Comparison of ENCODE assay signal across 15 cellular contexts in the genomic region with DNA sequence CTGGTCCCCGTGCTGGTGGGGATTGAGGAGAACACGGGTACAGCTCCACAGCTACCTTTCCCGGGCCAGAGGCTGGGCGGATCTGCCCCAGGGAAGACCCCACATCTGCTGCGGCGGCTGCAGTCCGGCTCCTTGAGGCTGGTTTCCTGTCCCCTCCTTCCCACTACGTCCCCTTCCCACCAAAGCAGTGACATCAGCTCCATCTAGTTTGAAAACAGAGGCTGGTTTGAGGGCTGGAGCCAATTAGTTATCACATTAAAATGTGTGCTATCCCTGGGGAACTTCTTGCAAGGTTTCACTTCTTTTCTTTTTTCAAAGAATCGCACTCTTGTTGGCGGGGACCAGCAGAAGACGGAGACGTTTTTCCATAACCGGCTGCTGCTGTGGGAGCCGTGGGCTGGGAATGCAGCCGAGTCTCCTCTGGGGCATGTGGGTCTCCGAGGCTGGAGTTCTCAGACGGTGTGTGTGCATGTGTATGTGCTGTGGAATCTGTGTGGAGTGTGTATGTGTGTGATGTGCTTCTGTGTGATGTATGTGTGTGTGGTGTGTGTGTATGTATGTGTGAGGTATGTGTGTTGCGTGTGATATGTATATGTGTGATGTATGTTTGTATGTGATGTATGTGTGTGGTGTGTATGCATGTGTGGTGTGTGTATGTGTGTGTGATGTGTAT. TPM values are rescaled to one million over a fixed set of nuclear protein-coding genes. Genes with fewer than 3 reads are reported as not detected.
DNase-seq lines count a peak whose midpoint lies in the region; ATAC-seq, FAIRE-seq and TF ChIP-seq lines count a peak whose summit lies in the region.
"Had no signal": no experiment of that assay in that cellular context is flagged by ENCODE, and none has a peak within 500 bp of the region (broad histone marks: within the 10 kb centered on the region; RNA-seq: fewer than 3 reads in every experiment).

No MANE protein-coding gene starts in this region.

- no TSS peak for BruUV-seq in HepG2 (replicated peaks; lab: Mats Ljungman, UMichigan)

- H3K4me3 ChIP-seq in HepG2 (replicated peaks in 1 of 3; ENCODE audit: insufficient read depth in 1 of 3, low read depth in 2 of 3, low read length in 3 of 3) (no peak overlapping the region), right lobe of liver (no peak overlapping the region), SK-N-SH (ENCODE audit: low read depth in 2 of 2, low read length in 1 of 2) (peak overlapping the region in 1 of 2 experiments; percentile 43; a peak in 1 of 4 replicates), fibroblast of the aortic adventitia (ENCODE audit: low read depth, low read length) (no peak overlapping the region)
- H3K4me3 ChIP-seq: prostate gland, thyroid gland had no signal

- TF ChIP-seq POLR2A in HepG2 (IDR thresholded peaks at IDR 0.05; ENCODE audit: insufficient read depth in 1 of 2, low read depth in 2 of 2, low read length in 2 of 2) (no peak), right lobe of liver (IDR thresholded peaks at IDR 0.05) (no peak)

- no peak overlapping the region for H3K4me2 ChIP-seq in HepG2 (ENCODE audit: low read depth, low read length)
- H3K4me2 ChIP-seq in SK-N-SH, result peak overlapping the region; percentile 47

- no peak overlapping the region for H2AFZ ChIP-seq in HepG2 (ENCODE audit: low read length)
- H2AFZ ChIP-seq in SK-N-SH (ENCODE audit: low read depth), result 0 out of 2 replicates have a peak overlapping the region, but pooled peaks have one; percentile 35

- H3K9me3 ChIP-seq in HepG2 (ENCODE audit: low read length) (0 out of 2 replicates have a peak, but pooled peaks cover 6% of the 10 kb centered on the region), right lobe of liver (no peaks in the 10 kb centered on the region), SK-N-SH (no peaks in the 10 kb centered on the region)
- H3K9me3 ChIP-seq: prostate gland, thyroid gland had no signal

- in situ Hi-C loops in HepG2 (cut with HindIII; ENCODE audit: extremely low pct_ligation_motif_present, low pct_unique_long_range_greater_than_20kb), result no loop called here

- no peaks in the 10 kb centered on the region for H4K20me1 ChIP-seq in HepG2 (ENCODE audit: insufficient read depth, low read length)
- no peaks in the 10 kb centered on the region for H4K20me1 ChIP-seq in SK-N-SH (ENCODE audit: insufficient read depth)

- H3K79me2 ChIP-seq in HepG2 (ENCODE audit: insufficient read depth, low read length) (no peaks in the 10 kb centered on the region), SK-N-SH (ENCODE audit: insufficient read depth) (no peaks in the 10 kb centered on the region)

- H3F3A ChIP-seq in SK-N-SH (replicated peaks; ENCODE audit: insufficient read depth), result peaks cover 9% of the 10 kb centered on the region

- POLR2A ChIA-PET in HepG2 (lab: Yijun Ruan, JAX), result no interaction called here
- POLR2A ChIA-PET in SK-N-SH (lab: Yijun Ruan, JAX), result no interaction called here

- CTCF ChIA-PET in HepG2 (lab: Yijun Ruan, JAX; ENCODE audit: low intra/inter-chr PET ratio, low total read pairs), result no interaction called here
- CTCF ChIA-PET in SK-N-SH (lab: Yijun Ruan, JAX), result interaction anchor here (0.6 to 0.7 kb wide), 3 partner anchors 15 to 38 kb away, joined by 3 read pairs; no protein-coding TSS in a partner anchor

- no peaks in the 10 kb centered on the region for H3K9me2 ChIP-seq in SK-N-SH

- H3K27me3 ChIP-seq in HepG2 (ENCODE audit: control insufficient read depth in 1 of 2, insufficient read depth in 2 of 2, low read length in 2 of 2) (peaks cover 2% of the 10 kb centered on the region in 2 experiments; a peak in 3 of 5 replicates), right lobe of liver (no peaks in the 10 kb centered on the region), SK-N-SH (ENCODE audit: insufficient read depth) (no peaks in the 10 kb centered on the region)
- H3K27me3 ChIP-seq: thyroid gland had no signal

- H3K4me1 ChIP-seq in HepG2 (ENCODE audit: insufficient read depth, low read length) (no peaks in the 10 kb centered on the region), right lobe of liver (no peaks in the 10 kb centered on the region), SK-N-SH (ENCODE audit: control insufficient read depth in 1 of 2, insufficient read depth in 2 of 2, low read depth in 1 of 2, low read length in 1 of 2) (peaks cover 13 to 16% of the 10 kb centered on the region in 2 experiments; a peak in 3 of 4 replicates)
- H3K4me1 ChIP-seq: prostate gland, thyroid gland had no signal

- DNase-seq in HepG2 (ENCODE audit: low spot score), result no peak
- no peak for DNase-seq in right lobe of liver
- DNase-seq in SK-N-SH, result peak; percentile 84
- DNase-seq in fibroblast of the aortic adventitia (ENCODE audit: low read depth), result peak; percentile 35
- DNase-seq in caudate nucleus (lab: John Stamatoyannopoulos, UW), result no peak
- no peak for DNase-seq in NCI-H2029 (lab: John Stamatoyannopoulos, UW)
- DNase-seq in HT-29 (ENCODE audit: low spot score), result no peak
- DNase-seq: activated CD4-positive, alpha-beta memory T cell treated with anti-CD3 and anti-CD28 coated beads, Interleukin-2, amount 10 ng/mL, durations not matched to agents 7 days and 5 days; naive thymus-derived CD4-positive, alpha-beta T cell; NCI-H1105; NCI-H446; OCI-M1; thyroid gland had no signal

- 65% methylated on average over 14 of the region's 18 CpGs for WGBS in HepG2 (ENCODE audit: low lambda C conversion rate)
- WGBS in right lobe of liver (ENCODE audit: insufficient coverage, low coverage, low lambda C conversion rate, missing lambda C conversion rate), result 60% methylated on average over 12 of the region's 18 CpGs
- WGBS in SK-N-SH (ENCODE audit: low lambda C conversion rate), result 21% methylated on average over 14 of the region's 18 CpGs

- H3K36me3 ChIP-seq in HepG2 (replicated peaks in 1 of 2; ENCODE audit: control insufficient read depth in 1 of 2, insufficient read depth in 2 of 2, low read length in 2 of 2) (no peaks in the 10 kb centered on the region), right lobe of liver (no peaks in the 10 kb centered on the region), SK-N-SH (replicated peaks in 1 of 2; ENCODE audit: control insufficient read depth in 1 of 2, insufficient read depth in 2 of 2, low read length in 1 of 2) (no peaks in the 10 kb centered on the region)
- H3K36me3 ChIP-seq: prostate gland, thyroid gland had no signal

- no peak overlapping the region for H3K9ac ChIP-seq in HepG2 (ENCODE audit: insufficient read depth, low read depth, low read length)
- no peak overlapping the region for H3K9ac ChIP-seq in SK-N-SH

- TF ChIP-seq RAD21 in HepG2 (CRISPR knock-in tag; IDR thresholded peaks at IDR 0.05), result no peak
- no peak for TF ChIP-seq RAD21 in SK-N-SH (IDR thresholded peaks at IDR 0.05; ENCODE audit: low read length)

- intact Hi-C loops in HepG2 (cut with micrococcal nuclease; ENCODE audit: unreplicated experiment), result no loop called here
- intact Hi-C loops in right lobe of liver (cut with DNase I), result no loop called here

- no peak for TF ChIP-seq CTCF in HepG2 (CRISPR knock-in tag; IDR thresholded peaks at IDR 0.05)
- TF ChIP-seq CTCF in right lobe of liver (IDR thresholded peaks at IDR 0.05), result no peak
- no peak for TF ChIP-seq CTCF in SK-N-SH (IDR thresholded peaks at IDR 0.05)
- no peak for TF ChIP-seq CTCF in fibroblast of the aortic adventitia (IDR thresholded peaks at IDR 0.05; ENCODE audit: insufficient read depth, low read length)

- H3K27ac ChIP-seq in HepG2 (ENCODE audit: extremely low read length, insufficient read depth, low read length) (no peak overlapping the region), right lobe of liver (no peak overlapping the region), SK-N-SH (ENCODE audit: low read depth in 2 of 2, low read length in 1 of 2) (no peak overlapping the region; a peak in 1 of 4 replicates), caudate nucleus (ENCODE audit: low read depth, low read length) (no peak overlapping the region)
- H3K27ac ChIP-seq: prostate gland, thyroid gland had no signal

- ATAC-seq in HepG2, result no peak
- ATAC-seq in right lobe of liver, result no peak
- no peak for ATAC-seq in HG03521 (IDR thresholded peaks at IDR 0.05; ENCODE audit: unreplicated experiment)
- ATAC-seq: naive thymus-derived CD4-positive, alpha-beta T cell had no signal

- no peak for FAIRE-seq in HepG2 (lab: Jason Lieb, UNC)

- TF ChIP-seq EP300 in HepG2 (IDR thresholded peaks at IDR 0.05; ENCODE audit: low read depth in 2 of 2, low read length in 2 of 2), result no peak
- no peak for TF ChIP-seq EP300 in HepG2 (CRISPR knock-in tag; IDR thresholded peaks at IDR 0.05; ENCODE audit: borderline replicate concordance)
- no peak for TF ChIP-seq EP300 in SK-N-SH (IDR thresholded peaks at IDR 0.05; ENCODE audit: borderline replicate concordance in 1 of 2, low read depth in 1 of 2, low read length in 1 of 2)

RNA-seq across cellular contexts. Expression of a gene that starts 8.9 kb away (rescaled TPM):
- total RNA-seq in HepG2 (2016; rRNA removed; fragmentation: Illumina TruSeq; extraction: Trizol) (not detected in 2 replicates), right lobe of liver (1 to 10 TPM in 1 of 6 experiments, under 1 TPM in 5; 0.37 to 1.5 (median 0.69) TPM), fibroblast of the aortic adventitia (ENCODE audit: low replicate concordance) (1.2 and 4.2 TPM in 2 replicates)
- not detected in 2 replicates for total RNA-seq in HepG2 (2016; cell fraction: cytosol; rRNA removed; fragmentation: Illumina TruSeq; extraction: Trizol; ENCODE audit: low read depth)
- total RNA-seq in HepG2 (2016; cell fraction: insoluble cytoplasmic fraction; rRNA removed; fragmentation: Illumina TruSeq; extraction: Trizol), result not detected in 2 replicates
- total RNA-seq in HepG2 (2016; cell fraction: membrane; rRNA removed; fragmentation: Illumina TruSeq; extraction: Trizol), result not detected in 2 replicates
- not detected in 2 replicates for total RNA-seq in HepG2 (2016; cell fraction: nucleus; rRNA removed; fragmentation: Illumina TruSeq; extraction: Trizol)
- polyA plus RNA-seq in HepG2 (2011; rRNA removed) (not detected in 2 replicates), SK-N-SH (2012; rRNA removed) (4.2 and 9.5 TPM in 2 replicates)
- not detected in 2 replicates for polyA plus RNA-seq in HepG2 (2011; cell fraction: cytosol; rRNA removed)
- polyA plus RNA-seq in HepG2 (2011; cell fraction: nucleus; rRNA removed), result not detected in 2 replicates
- not detected in 2 replicates for polyA plus RNA-seq in HepG2 (2012)
- polyA plus RNA-seq in HepG2 (2016; cell fraction: cytosol; fragmentation: Illumina TruSeq; extraction: Trizol; ENCODE audit: low read depth), result not detected in 2 replicates
- not detected in 2 replicates for polyA plus RNA-seq in HepG2 (2016; cell fraction: insoluble cytoplasmic fraction; fragmentation: Illumina TruSeq; extraction: Trizol; ENCODE audit: low read depth)
- not detected in 2 replicates for polyA plus RNA-seq in HepG2 (2016; cell fraction: membrane; fragmentation: Illumina TruSeq; extraction: Trizol; ENCODE audit: low read depth)
- polyA plus RNA-seq in HepG2 (2016; cell fraction: nucleus; fragmentation: Illumina TruSeq; extraction: Trizol; ENCODE audit: insufficient read depth, low read depth), result not detected in 2 replicates
- polyA minus RNA-seq in HepG2 (2011; rRNA and poly(A)+ RNA removed; ENCODE audit: low replicate concordance), result not detected in 2 replicates
- not detected in 2 replicates for polyA minus RNA-seq in HepG2 (2011; cell fraction: cytosol; rRNA and poly(A)+ RNA removed)
- not detected in 2 replicates for polyA minus RNA-seq in HepG2 (2011; cell fraction: nucleus; rRNA and poly(A)+ RNA removed)
- 5.8 and 7.4 TPM in 2 replicates for polyA plus RNA-seq in SK-N-SH (2012; cell fraction: cytosol; rRNA removed)
- polyA plus RNA-seq in SK-N-SH (2012; cell fraction: nucleus; rRNA removed), result 16.9 and 21.5 TPM in 2 replicates
- not detected in 2 replicates for total RNA-seq in HT-29 (2014; rRNA removed; shearing (Covaris generic))

Comparison
In these comparisons a context has a peak if more than half of its experiments do, and no peak if none do; other contexts are left out.
1. DNase-seq: peak in SK-N-SH (single experiment) and fibroblast of the aortic adventitia (single experiment); none in HepG2 (single experiment), right lobe of liver (0 of 3), caudate nucleus (0 of 61), NCI-H2029 (single experiment) and HT-29 (single experiment).